Comparison of ENCODE assay signal across 1 cellular context in genomic region chr14:56660677-56661389, GRCh38.
TF ChIP-seq lines count a peak whose summit lies in the region.

No MANE protein-coding gene starts in this region.

TF ChIP-seq in HEK293, 187 proteins besides CTCF, POLR2A, EP300 and RAD21 (continued from another document):
- TF ChIP-seq PRDM2 (tag by site-specific recombination; IDR thresholded peaks at IDR 0.05; ENCODE audit: borderline replicate concordance) (no peak), ZFHX2 (tag by site-specific recombination; conservative IDR thresholded peaks at IDR 0.05) (peak; percentile 49)
TF ChIP-seq in HEK293: peak in this region for 3.
